In genomic region chr7:108454674-108455523, GRCh38 we compare ENCODE assay signal across 8 cellular contexts. TPM values are rescaled to one million over a fixed set of nuclear protein-coding genes. Genes with fewer than 3 reads are reported as not detected.
DNase-seq lines count a peak whose midpoint lies in the region; ATAC-seq and TF ChIP-seq lines count a peak whose summit lies in the region.

No MANE protein-coding gene starts in this region.

- H3K4me3 ChIP-seq in epithelial cell of proximal tubule (ENCODE audit: low read depth, low read length), result peak overlapping the region; percentile 89
- H3K4me3 ChIP-seq in mucosa of descending colon, result no peak overlapping the region
- peak overlapping the region; percentile 34 to 56 (median 52) for H3K4me3 ChIP-seq in upper lobe of left lung

- TF ChIP-seq CTCF in VCaP (conservative IDR thresholded peaks at IDR 0.05) (no peak), epithelial cell of proximal tubule (conservative IDR thresholded peaks at IDR 0.05; ENCODE audit: low read depth, low read length) (peak; percentile 27), mucosa of descending colon (IDR thresholded peaks at IDR 0.05) (no peak), upper lobe of left lung (IDR thresholded peaks at IDR 0.05) (no peak)

- ATAC-seq in mucosa of descending colon, result peak; percentile 41
- peak in 1 of 2 donors; percentile 38 for ATAC-seq in upper lobe of left lung (ENCODE audit: low FRiP score in 2 of 2)
- ATAC-seq in HG03159 (IDR thresholded peaks at IDR 0.05; ENCODE audit: unreplicated experiment), result no peak
- no peak for ATAC-seq in GM21737 (IDR thresholded peaks at IDR 0.05; ENCODE audit: unreplicated experiment)

- peak; percentile 20 for DNase-seq in DMS153 (lab: John Stamatoyannopoulos, UW)
- DNase-seq in HuH-7 (ENCODE audit: low spot score), result peak; percentile 63
- DNase-seq in epithelial cell of proximal tubule (ENCODE audit: low read depth), result no peak
- DNase-seq in mucosa of descending colon, result no peak
- peak in 1 of 2 donors; percentile 85 for DNase-seq in upper lobe of left lung

- H3K27ac ChIP-seq in VCaP (peak overlapping the region; percentile 76), upper lobe of left lung (peak overlapping the region in 1 of 4 donors; percentile 12)

- no peak for TF ChIP-seq EP300 in upper lobe of left lung (IDR thresholded peaks at IDR 0.05)

- H3K36me3 ChIP-seq in mucosa of descending colon (ENCODE audit: low read depth) (no peaks in the 10 kb centered on the region), upper lobe of left lung (no peaks in the 10 kb centered on the region)

- peaks cover 0 to 21% (median 10%) of the 10 kb centered on the region in 4 donors for H3K27me3 ChIP-seq in upper lobe of left lung

- H3K9me3 ChIP-seq in mucosa of descending colon (no peaks in the 10 kb centered on the region), upper lobe of left lung (no peaks in the 10 kb centered on the region)

- TF ChIP-seq POLR2A in upper lobe of left lung (IDR thresholded peaks at IDR 0.05), result no peak

- H3K4me1 ChIP-seq in mucosa of descending colon (ENCODE audit: low read depth), result peaks cover 13% of the 10 kb centered on the region
- peaks cover 16 to 28% (median 21%) of the 10 kb centered on the region in 4 donors for H3K4me1 ChIP-seq in upper lobe of left lung

- 2 to 3% methylated on average over 33 to 69 of the region's 69 CpGs for WGBS in upper lobe of left lung, 2 donors

- intact Hi-C loops in mucosa of descending colon (cut with DNase I, micrococcal nuclease), result no loop called here

RNA-seq across cellular contexts. Expression of gene NRCAM, which starts 1.3 kb away (rescaled TPM):
- 2.0 and 11.0 TPM in 2 replicates for total RNA-seq in epithelial cell of proximal tubule
- total RNA-seq in mucosa of descending colon, result 1 to 10 TPM; 1.0 to 3.4 (median 2.3) TPM
- total RNA-seq in upper lobe of left lung, result 10 to 100 TPM in 1 of 6 donors, 1 to 10 TPM in 5; 2.5 to 23.0 (median 5.0) TPM

Comparison
In these comparisons a context has a peak if more than half of its experiments do, and no peak if none do; other contexts are left out.
1. DNase-seq: peak in DMS153 (single experiment) and HuH-7 (single experiment); none in epithelial cell of proximal tubule (single experiment) and mucosa of descending colon (0 of 3).